In the genomic region with DNA sequence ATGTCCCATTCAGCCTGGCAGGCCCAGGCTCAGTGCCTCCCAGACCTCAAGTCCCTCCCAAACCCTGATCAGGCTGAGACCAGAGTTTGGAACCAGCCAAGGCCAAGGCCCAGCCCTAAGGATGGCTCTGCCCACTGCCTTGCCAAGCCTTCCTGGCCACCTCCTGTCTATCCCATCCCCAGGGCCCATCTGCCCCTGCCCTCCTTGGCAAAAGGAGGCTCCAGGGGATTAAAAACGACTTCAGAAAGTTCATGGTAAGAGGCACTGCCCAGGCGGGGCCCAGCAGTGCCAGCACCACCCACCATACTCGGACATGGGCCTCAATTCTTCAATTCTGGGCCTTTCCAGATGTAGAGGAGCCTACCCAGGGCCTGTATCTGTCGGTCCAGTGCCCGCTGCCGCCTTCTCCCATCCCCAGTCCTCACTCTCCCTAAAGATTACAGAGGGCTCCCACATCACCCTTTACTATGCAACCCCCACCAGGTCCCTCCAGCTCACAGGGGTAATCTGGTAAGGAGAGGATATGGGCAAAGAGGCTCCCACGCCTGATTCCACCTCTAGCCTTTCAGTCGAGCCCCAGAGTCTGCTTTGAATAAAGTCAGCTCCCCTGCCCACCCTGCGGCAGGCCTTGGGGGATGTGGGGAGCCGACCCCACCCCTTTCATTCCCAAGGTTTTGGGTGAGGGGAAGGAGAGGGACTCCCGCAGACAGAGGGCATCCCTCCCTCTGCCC, we compare ENCODE assay signal across 8 cellular contexts. TPM values are rescaled to one million over a fixed set of nuclear protein-coding genes. Genes with fewer than 3 reads are reported as not detected.
A peak's percentile ranks its signal among the peaks of the same experiment; 100 is the strongest.
DNase-seq lines count a peak whose midpoint lies in the region; TF ChIP-seq lines count a peak whose summit lies in the region.

No MANE protein-coding gene starts in this region.

- H3K56ac ChIP-seq in H9 (ENCODE audit: insufficient read length, low read depth, low read length), result no peak overlapping the region

- H3K23me2 ChIP-seq in H9 (ENCODE audit: insufficient read length, low read depth, low read length, poor library complexity, severe bottlenecking), result peaks cover 6% of the 10 kb centered on the region

- H3T11ph ChIP-seq in H9 (ENCODE audit: low read length), result no peak overlapping the region

- no peak overlapping the region for H3K23ac ChIP-seq in H9 (ENCODE audit: insufficient read length, low read depth, low read length)

- H3K14ac ChIP-seq in H9 (ENCODE audit: insufficient read depth, low read length), result peak overlapping the region; percentile 18; the same call in 1 of the 2 replicates

- intact Hi-C loops in adrenal gland (cut with DNase I), result no loop called here

- H3K4ac ChIP-seq in H9 (ENCODE audit: low read depth, low read length), result no peak overlapping the region

- no CpG with 5 or more reads among the region's 11 CpGs for WGBS in H9 (ENCODE audit: extremely low coverage, insufficient read length, low lambda C conversion rate)
- WGBS in adrenal gland, 4 donors, result 13 to 29% (median 22%) methylated on average over 5 to 11 of the region's 11 CpGs

- H4K5ac ChIP-seq in H9 (ENCODE audit: insufficient read length, low read depth, low read length), result no peak overlapping the region

- no peaks in the 10 kb centered on the region for H3K9me3 Mint-ChIP-seq in H9

- H2BK12ac ChIP-seq in H9 (ENCODE audit: insufficient read length, low read depth, low read length), result no peak overlapping the region

- H3K79me2 ChIP-seq in H9 (ENCODE audit: insufficient read depth, low read length), result no peaks in the 10 kb centered on the region

- H3K36me3 ChIP-seq in adrenal gland (replicated peaks in 1 of 2) (peaks cover 0 to 2% of the 10 kb centered on the region in 2 donors), skeletal muscle tissue (ENCODE audit: control insufficient read depth in 3 of 3, insufficient read depth in 3 of 3, low read length in 3 of 3) (peaks cover 0 to 1% (median under 1%) of the 10 kb centered on the region in 3 donors)

- H2AK5ac ChIP-seq in H9 (ENCODE audit: insufficient read length, low read length), result no peak overlapping the region

- DNase-seq in H9, result no peak
- DNase-seq in adrenal gland, result peak in 1 of 7 donors; percentile 21
- no peak for DNase-seq in RKO (ENCODE audit: low spot score)
- DNase-seq in GF-D8 (lab: John Stamatoyannopoulos, UW), result no peak
- no peak for DNase-seq in OCI-M2 (lab: John Stamatoyannopoulos, UW; ENCODE audit: unreplicated experiment)
- no peak for DNase-seq in NCI-H69 (lab: John Stamatoyannopoulos, UW)

- peak overlapping the region; percentile 49 for H3K4me2 ChIP-seq in H9 (ENCODE audit: insufficient read depth, insufficient read length, low read length)

- peak overlapping the region; percentile 90 to 97 for H3K4me3 Mint-ChIP-seq in H9

- H3K27ac Mint-ChIP-seq in H9, result peak overlapping the region in 1 of 3 experiments; percentile 39; a peak in 2 of 7 replicates

- H2AFZ ChIP-seq in H9 (ENCODE audit: low read length), result no peak overlapping the region

- TF ChIP-seq POLR2A in adrenal gland (IDR thresholded peaks at IDR 0.05), result no peak

- H3K4me3 ChIP-seq in adrenal gland (peak overlapping the region in 3 of 4 donors; percentile 40 to 97 (median 87)), iPS-11a (ENCODE audit: low read depth, low read length) (peak overlapping the region; percentile 83), skeletal muscle tissue (ENCODE audit: low read length in 3 of 3) (peak overlapping the region; percentile 77 to 88 (median 82))

- H3K79me1 ChIP-seq in H9 (ENCODE audit: insufficient read depth, low read depth, low read length, poor library complexity, severe bottlenecking), result no peaks in the 10 kb centered on the region

- no peaks in the 10 kb centered on the region for H4K20me1 ChIP-seq in H9 (ENCODE audit: control insufficient read depth, insufficient read depth, insufficient read length)

- H3K27me3 Mint-ChIP-seq in H9 (ENCODE audit: low read depth), result peaks cover 7% of the 10 kb centered on the region

- H4K91ac ChIP-seq in H9 (ENCODE audit: insufficient read length, low read depth, low read length), result no peak overlapping the region

- H3K27me3 ChIP-seq in H9 (ENCODE audit: insufficient read depth, low read length) (no peaks in the 10 kb centered on the region; the same call in 1 of the 2 replicates), adrenal gland (no peaks in the 10 kb centered on the region), skeletal muscle tissue (ENCODE audit: control insufficient read depth in 3 of 3, insufficient read depth in 3 of 3, low read length in 3 of 3) (no peaks in the 10 kb centered on the region)

- H3K27ac ChIP-seq in H9 (ENCODE audit: insufficient read length, low read depth, low read length) (no peak overlapping the region), adrenal gland (peak overlapping the region in 3 of 5 donors; percentile 13 to 84 (median 78)), skeletal muscle tissue (ENCODE audit: low read depth, low read length) (peak overlapping the region; percentile 75)

- no peak overlapping the region for H2BK20ac ChIP-seq in H9 (ENCODE audit: low read depth, low read length, poor library complexity, severe bottlenecking)

- no peak overlapping the region for H3K9ac ChIP-seq in H9 (ENCODE audit: extremely low read depth, insufficient read length, low read length)
- peak overlapping the region; percentile 80 to 89 (median 87) for H3K9ac ChIP-seq in skeletal muscle tissue (ENCODE audit: low read depth in 1 of 3, low read length in 3 of 3)

- H2BK5ac ChIP-seq in H9 (ENCODE audit: insufficient read length, low read length), result no peak overlapping the region

- no peak overlapping the region for H2BK15ac ChIP-seq in H9 (ENCODE audit: low read depth, low read length)

- H3K18ac ChIP-seq in H9 (ENCODE audit: insufficient read length, low read depth, low read length), result no peak overlapping the region

- H3K9me3 ChIP-seq in H9 (ENCODE audit: control insufficient read depth, low read depth, low read length) (no peaks in the 10 kb centered on the region), adrenal gland (replicated peaks in 1 of 3) (no peaks in the 10 kb centered on the region), skeletal muscle tissue (ENCODE audit: control insufficient read depth in 3 of 3, low read length in 3 of 3) (no peaks in the 10 kb centered on the region)

- H4K8ac ChIP-seq in H9 (replicated peaks; ENCODE audit: insufficient read length, low read depth, low read length), result no peak overlapping the region

- no peak for TF ChIP-seq CTCF in H9 (conservative IDR thresholded peaks at IDR 0.05)
- TF ChIP-seq CTCF in adrenal gland (IDR thresholded peaks at IDR 0.05), result no peak

- H3K4me1 Mint-ChIP-seq in H9, result peaks cover 25 to 36% of the 10 kb centered on the region in 2 experiments

- H3K4me1 ChIP-seq in H9 (ENCODE audit: insufficient read depth, low read length) (no peaks in the 10 kb centered on the region), adrenal gland (replicated peaks in 1 of 2) (peaks cover 17 to 24% of the 10 kb centered on the region in 2 donors), skeletal muscle tissue (ENCODE audit: control insufficient read depth in 3 of 3, insufficient read depth in 3 of 3, low read length in 3 of 3) (peaks cover 15 to 20% (median 17%) of the 10 kb centered on the region in 3 donors)

- peaks cover 0 to 3% (median 0%) of the 10 kb centered on the region in 3 experiments; a peak in 2 of 7 replicates for H3K36me3 Mint-ChIP-seq in H9 (ENCODE audit: insufficient read depth in 1 of 3, low read depth in 3 of 3)

- no peak overlapping the region for H2BK120ac ChIP-seq in H9 (ENCODE audit: low read depth, low read length, poor library complexity, severe bottlenecking)

RNA-seq across cellular contexts. Expression of a gene that starts 0.9 kb away (rescaled TPM):
- 30.2 and 31.1 TPM in 2 replicates for total RNA-seq in H9 (2021)
- total RNA-seq in adrenal gland, result 10 to 100 TPM; 21.8 to 44.0 (median 29.6) TPM
- 10 to 100 TPM; 20.8 to 55.3 (median 34.3) TPM for polyA plus RNA-seq in adrenal gland
- total RNA-seq in skeletal muscle tissue, result 37.6 TPM

RNA-seq across cellular contexts. Expression of a gene that starts 30.3 kb away (rescaled TPM):
- total RNA-seq in H9 (2021) (34.9 and 35.1 TPM in 2 replicates), adrenal gland (10 to 100 TPM in 1 of 8 donors, 1 to 10 TPM in 7; 3.9 to 11.0 (median 5.9) TPM), skeletal muscle tissue (4.2 TPM)
- polyA plus RNA-seq in adrenal gland, result 10 to 100 TPM in 2 of 3 donors, 1 to 10 TPM in 1; 4.4 to 19.5 (median 11.3) TPM
